In genomic region chr3:54067060-54067459, GRCh38 we compare ENCODE assay signal across 21 cellular contexts. TPM values are rescaled to one million over a fixed set of nuclear protein-coding genes. Genes with fewer than 3 reads are reported as not detected.
A peak's percentile ranks its signal among the peaks of the same experiment; 100 is the strongest.
DNase-seq lines count a peak whose midpoint lies in the region; ATAC-seq and TF ChIP-seq lines count a peak whose summit lies in the region.
"Had no signal": no experiment of that assay in that cellular context is flagged by ENCODE, and none has a peak within 500 bp of the region (broad histone marks: within the 10 kb centered on the region; RNA-seq: fewer than 3 reads in every experiment).

No MANE protein-coding gene starts in this region.

- DNase-seq in Daoy (ENCODE audit: low read depth) (peak; percentile 12), RWPE1 (ENCODE audit: low spot score) (peak; percentile 24), esophagus squamous epithelium (lab: John Stamatoyannopoulos, UW) (no peak), left lobe of liver (ENCODE audit: low spot score) (no peak), NCI-H2227 (lab: John Stamatoyannopoulos, UW; ENCODE audit: unreplicated experiment) (no peak), mucosa of gallbladder (ENCODE audit: low spot score) (no peak), Right ventricle myocardium superior (no peak), DMS153 (lab: John Stamatoyannopoulos, UW) (no peak)
- DNase-seq: COR-L47, DMS53, GM23248, KG1, MM.1S, NCI-H1105 treated with DMSO at 0.1 percent for 48 hours, NCI-H187, NCI-H446 treated with DMSO at 0.1 percent for 48 hours, NCI-H82, SHP77 treated with DMSO at 0.1 percent for 48 hours had no signal

- intact Hi-C loops in esophagus squamous epithelium (cut with DNase I) (no loop called here), Right ventricle myocardium superior (cut with DNase I) (no loop called here)

- peaks cover 3 to 75% (median 28%) of the 10 kb centered on the region in 3 donors for H3K4me1 ChIP-seq in esophagus squamous epithelium
- H3K4me1 ChIP-seq: A549 had no signal

- no peak overlapping the region for H3K4me3 ChIP-seq in esophagus squamous epithelium
- H3K4me3 ChIP-seq: A549, GM23248 had no signal

- no peak for TF ChIP-seq CTCF in RWPE1 (conservative IDR thresholded peaks at IDR 0.05; ENCODE audit: low read depth)
- no peak for TF ChIP-seq CTCF in esophagus squamous epithelium (IDR thresholded peaks at IDR 0.05)

- H3K27ac ChIP-seq in RWPE1 (no peak overlapping the region), esophagus squamous epithelium (peak overlapping the region; percentile 61 to 80 (median 72))
- H3K27ac ChIP-seq: A549, GM23248, HL-60 had no signal

- CTCF ChIA-PET in RWPE1 (lab: Yijun Ruan, JAX): no interaction called here

- POLR2A ChIA-PET in RWPE1 (lab: Yijun Ruan, JAX; ENCODE audit: low non-redundant PET): no interaction called here

- 18 to 19% methylated on average over 6 of the region's 6 CpGs for WGBS in esophagus squamous epithelium, 2 donors

- H3K27me3 ChIP-seq in esophagus squamous epithelium: no peaks in the 10 kb centered on the region

- ATAC-seq in left lobe of liver (peak; percentile 82), Right ventricle myocardium superior (ENCODE audit: poor library complexity) (no peak)
- ATAC-seq: A549 had no signal

- no peak for TF ChIP-seq POLR2A in esophagus squamous epithelium (IDR thresholded peaks at IDR 0.05)

- peaks cover 0 to 19% (median 14%) of the 10 kb centered on the region in 3 donors for H3K9me3 ChIP-seq in esophagus squamous epithelium
- H3K9me3 ChIP-seq: A549 had no signal

- H3K36me3 ChIP-seq in esophagus squamous epithelium: no peaks in the 10 kb centered on the region

RNA-seq across cellular contexts. Expression of gene CACNA2D3, which starts 55.3 kb away (rescaled TPM):
- total RNA-seq in Daoy (2014; rRNA removed; shearing (Covaris generic)): 1.3 and 2.0 TPM in 2 replicates
- total RNA-seq in esophagus squamous epithelium (1 to 10 TPM; 1.2 to 7.1 (median 5.1) TPM), left lobe of liver (0.10 TPM), mucosa of gallbladder (4.7 TPM), Right ventricle myocardium superior (35.5 TPM)
- total RNA-seq: G401 had no signal

Comparison
In these comparisons a context has a peak if more than half of its experiments do, and no peak if none do; other contexts are left out.
1. DNase-seq: peak in Daoy (single experiment) and RWPE1 (single experiment); none in esophagus squamous epithelium (single experiment), left lobe of liver (single experiment), NCI-H2227 (single experiment), mucosa of gallbladder (single experiment), Right ventricle myocardium superior (single experiment) and DMS153 (single experiment).